1 cellular context compared by ENCODE assay signal in the genomic region with DNA sequence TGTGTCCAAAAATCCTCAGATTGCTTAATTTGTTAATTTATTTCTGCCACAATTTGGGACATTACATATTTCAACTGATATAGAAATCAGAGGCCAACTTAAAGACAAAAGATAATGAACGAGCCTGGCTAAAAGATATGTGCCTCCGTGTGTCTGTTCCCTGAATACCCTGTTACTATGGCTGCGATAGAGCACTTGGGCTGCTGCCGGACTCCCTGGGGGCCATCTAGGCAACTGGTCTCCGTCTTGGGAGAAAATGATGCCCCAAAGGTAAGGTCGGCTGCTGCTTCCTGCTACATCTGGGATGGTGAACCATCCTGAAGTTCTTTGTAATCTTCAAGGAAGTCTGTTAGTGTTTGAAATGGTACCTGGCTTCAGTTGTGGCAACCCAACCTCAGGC.
TF ChIP-seq lines count a peak whose summit lies in the region.

No MANE protein-coding gene starts in this region.

TF ChIP-seq in GM23338, 12 proteins besides CTCF, POLR2A, EP300 and RAD21:
- TF ChIP-seq POLR2AphosphoS5 (IDR thresholded peaks at IDR 0.05; ENCODE audit: low read depth) (no peak), ZNF114 (CRISPR knock-in tag; IDR thresholded peaks at IDR 0.05) (no peak), CREB1 (CRISPR knock-in tag; IDR thresholded peaks at IDR 0.05; ENCODE audit: low read depth) (no peak), JUNB (IDR thresholded peaks at IDR 0.05; ENCODE audit: unreplicated experiment) (no peak), EZH2 (IDR thresholded peaks at IDR 0.05; ENCODE audit: low read depth, unreplicated experiment) (no peak), ZNF331 (CRISPR knock-in tag; IDR thresholded peaks at IDR 0.05; ENCODE audit: low read depth) (no peak)
- TF ChIP-seq, protein P1, sequence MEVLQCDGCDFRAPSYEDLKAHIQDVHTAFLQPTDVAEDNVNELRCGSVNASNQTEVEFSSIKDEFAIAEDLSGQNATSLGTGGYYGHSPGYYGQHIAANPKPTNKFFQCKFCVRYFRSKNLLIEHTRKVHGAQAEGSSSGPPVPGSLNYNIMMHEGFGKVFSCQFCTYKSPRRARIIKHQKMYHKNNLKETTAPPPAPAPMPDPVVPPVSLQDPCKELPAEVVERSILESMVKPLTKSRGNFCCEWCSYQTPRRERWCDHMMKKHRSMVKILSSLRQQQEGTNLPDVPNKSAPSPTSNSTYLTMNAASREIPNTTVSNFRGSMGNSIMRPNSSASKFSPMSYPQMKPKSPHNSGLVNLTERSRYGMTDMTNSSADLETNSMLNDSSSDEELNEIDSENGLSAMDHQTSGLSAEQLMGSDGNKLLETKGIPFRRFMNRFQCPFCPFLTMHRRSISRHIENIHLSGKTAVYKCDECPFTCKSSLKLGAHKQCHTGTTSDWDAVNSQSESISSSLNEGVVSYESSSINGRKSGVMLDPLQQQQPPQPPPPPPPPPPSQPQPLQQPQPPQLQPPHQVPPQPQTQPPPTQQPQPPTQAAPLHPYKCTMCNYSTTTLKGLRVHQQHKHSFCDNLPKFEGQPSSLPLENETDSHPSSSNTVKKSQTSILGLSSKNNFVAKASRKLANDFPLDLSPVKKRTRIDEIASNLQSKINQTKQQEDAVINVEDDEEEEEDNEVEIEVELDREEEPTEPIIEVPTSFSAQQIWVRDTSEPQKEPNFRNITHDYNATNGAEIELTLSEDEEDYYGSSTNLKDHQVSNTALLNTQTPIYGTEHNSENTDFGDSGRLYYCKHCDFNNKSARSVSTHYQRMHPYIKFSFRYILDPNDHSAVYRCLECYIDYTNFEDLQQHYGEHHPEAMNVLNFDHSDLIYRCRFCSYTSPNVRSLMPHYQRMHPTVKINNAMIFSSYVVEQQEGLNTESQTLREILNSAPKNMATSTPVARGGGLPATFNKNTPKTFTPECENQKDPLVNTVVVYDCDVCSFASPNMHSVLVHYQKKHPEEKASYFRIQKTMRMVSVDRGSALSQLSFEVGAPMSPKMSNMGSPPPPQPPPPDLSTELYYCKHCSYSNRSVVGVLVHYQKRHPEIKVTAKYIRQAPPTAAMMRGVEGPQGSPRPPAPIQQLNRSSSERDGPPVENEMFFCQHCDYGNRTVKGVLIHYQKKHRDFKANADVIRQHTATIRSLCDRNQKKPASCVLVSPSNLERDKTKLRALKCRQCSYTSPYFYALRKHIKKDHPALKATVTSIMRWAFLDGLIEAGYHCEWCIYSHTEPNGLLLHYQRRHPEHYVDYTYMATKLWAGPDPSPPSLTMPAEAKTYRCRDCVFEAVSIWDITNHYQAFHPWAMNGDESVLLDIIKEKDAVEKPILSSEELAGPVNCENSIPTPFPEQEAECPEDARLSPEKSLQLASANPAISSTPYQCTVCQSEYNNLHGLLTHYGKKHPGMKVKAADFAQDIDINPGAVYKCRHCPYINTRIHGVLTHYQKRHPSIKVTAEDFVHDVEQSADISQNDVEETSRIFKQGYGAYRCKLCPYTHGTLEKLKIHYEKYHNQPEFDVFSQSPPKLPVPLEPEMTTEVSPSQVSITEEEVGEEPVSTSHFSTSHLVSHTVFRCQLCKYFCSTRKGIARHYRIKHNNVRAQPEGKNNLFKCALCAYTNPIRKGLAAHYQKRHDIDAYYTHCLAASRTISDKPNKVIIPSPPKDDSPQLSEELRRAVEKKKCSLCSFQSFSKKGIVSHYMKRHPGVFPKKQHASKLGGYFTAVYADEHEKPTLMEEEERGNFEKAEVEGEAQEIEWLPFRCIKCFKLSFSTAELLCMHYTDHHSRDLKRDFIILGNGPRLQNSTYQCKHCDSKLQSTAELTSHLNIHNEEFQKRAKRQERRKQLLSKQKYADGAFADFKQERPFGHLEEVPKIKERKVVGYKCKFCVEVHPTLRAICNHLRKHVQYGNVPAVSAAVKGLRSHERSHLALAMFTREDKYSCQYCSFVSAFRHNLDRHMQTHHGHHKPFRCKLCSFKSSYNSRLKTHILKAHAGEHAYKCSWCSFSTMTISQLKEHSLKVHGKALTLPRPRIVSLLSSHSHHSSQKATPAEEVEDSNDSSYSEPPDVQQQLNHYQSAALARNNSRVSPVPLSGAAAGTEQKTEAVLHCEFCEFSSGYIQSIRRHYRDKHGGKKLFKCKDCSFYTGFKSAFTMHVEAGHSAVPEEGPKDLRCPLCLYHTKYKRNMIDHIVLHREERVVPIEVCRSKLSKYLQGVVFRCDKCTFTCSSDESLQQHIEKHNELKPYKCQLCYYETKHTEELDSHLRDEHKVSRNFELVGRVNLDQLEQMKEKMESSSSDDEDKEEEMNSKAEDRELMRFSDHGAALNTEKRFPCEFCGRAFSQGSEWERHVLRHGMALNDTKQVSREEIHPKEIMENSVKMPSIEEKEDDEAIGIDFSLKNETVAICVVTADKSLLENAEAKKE (CRISPR knock-in tag; IDR thresholded peaks at IDR 0.05) = no peak
- TF ChIP-seq, protein P2, sequence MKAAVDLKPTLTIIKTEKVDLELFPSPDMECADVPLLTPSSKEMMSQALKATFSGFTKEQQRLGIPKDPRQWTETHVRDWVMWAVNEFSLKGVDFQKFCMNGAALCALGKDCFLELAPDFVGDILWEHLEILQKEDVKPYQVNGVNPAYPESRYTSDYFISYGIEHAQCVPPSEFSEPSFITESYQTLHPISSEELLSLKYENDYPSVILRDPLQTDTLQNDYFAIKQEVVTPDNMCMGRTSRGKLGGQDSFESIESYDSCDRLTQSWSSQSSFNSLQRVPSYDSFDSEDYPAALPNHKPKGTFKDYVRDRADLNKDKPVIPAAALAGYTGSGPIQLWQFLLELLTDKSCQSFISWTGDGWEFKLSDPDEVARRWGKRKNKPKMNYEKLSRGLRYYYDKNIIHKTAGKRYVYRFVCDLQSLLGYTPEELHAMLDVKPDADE (IDR thresholded peaks at IDR 0.05) = no peak
